In genomic region chr2:8872821-8873432, GRCh38 we compare ENCODE assay signal across 8 cellular contexts. TPM values are rescaled to one million over a fixed set of nuclear protein-coding genes. Genes with fewer than 3 reads are reported as not detected.
DNase-seq lines count a peak whose midpoint lies in the region; ATAC-seq and TF ChIP-seq lines count a peak whose summit lies in the region.

No MANE protein-coding gene starts in this region.

- H3K27ac ChIP-seq in GM23338 (ENCODE audit: low read depth) (no peak overlapping the region), lung (ENCODE audit: low read depth in 1 of 2, low read length in 1 of 2) (no peak overlapping the region)

- H3K27me3 ChIP-seq in GM23338 (ENCODE audit: insufficient read depth) (no peaks in the 10 kb centered on the region), lung (ENCODE audit: control insufficient read depth, insufficient read depth) (no peaks in the 10 kb centered on the region)

- no peaks in the 10 kb centered on the region for H3K27me3 Mint-ChIP-seq in CD14-positive monocyte (ENCODE audit: low read depth in 3 of 3)
- H3K27me3 Mint-ChIP-seq in GM23338 (ENCODE audit: insufficient read depth, low read depth, poor library complexity), result peaks cover 2% of the 10 kb centered on the region

- H3K9me2 ChIP-seq in GM23338 (ENCODE audit: insufficient read depth), result no peaks in the 10 kb centered on the region

- no peak for DNase-seq in CD14-positive monocyte (ENCODE audit: low spot score)
- DNase-seq in GM23338 (ENCODE audit: low spot score), result peak; percentile 87
- DNase-seq in NCI-H226, result peak; percentile 22
- peak; percentile 31 to 64 for DNase-seq in T47D (ENCODE audit: low read depth in 1 of 2, low spot score in 1 of 2)
- no peak for DNase-seq in lung (ENCODE audit: low spot score)
- no peak for DNase-seq in activated CD4-positive, alpha-beta T cell treated with anti-CD3 and anti-CD28 coated beads for 48 hours

- WGBS in lung, 2 donors, result 52 to 56% methylated on average over 11 of the region's 11 CpGs

- H2AFZ ChIP-seq in GM23338, result no peak overlapping the region

- H4K20me1 ChIP-seq in GM23338 (replicated peaks; ENCODE audit: insufficient read depth), result no peaks in the 10 kb centered on the region

- TF ChIP-seq CTCF in CD14-positive monocyte (IDR thresholded peaks at IDR 0.05) (peak; percentile 70), GM23338 (conservative IDR thresholded peaks at IDR 0.05; ENCODE audit: low read depth in 2 of 2) (peak; percentile 71 to 77), lung (IDR thresholded peaks at IDR 0.05; ENCODE audit: control extremely low read depth, extremely low read depth) (peak; percentile 25)

- H3K4me3 ChIP-seq in GM23338 (no peak overlapping the region), lung (no peak overlapping the region)

- H3K36me3 Mint-ChIP-seq in CD14-positive monocyte (peaks cover 21 to 32% of the 10 kb centered on the region in 2 donors), GM23338 (ENCODE audit: low read depth) (no peaks in the 10 kb centered on the region)

- H3F3A ChIP-seq in GM23338 (replicated peaks; ENCODE audit: low read depth), result no peaks in the 10 kb centered on the region

- no peaks in the 10 kb centered on the region for H3K9me3 ChIP-seq in lung (ENCODE audit: control insufficient read depth in 2 of 2, insufficient read depth in 1 of 2, low read length in 1 of 2)

- H3K27ac Mint-ChIP-seq in CD14-positive monocyte (no peak overlapping the region), GM23338 (no peak overlapping the region)

- in situ Hi-C loops in T47D (cut with HindIII; ENCODE audit: low pct_unique_long_range_greater_than_20kb, low sequenced_read_pairs), result no loop called here

- no peak overlapping the region for H3K4me2 ChIP-seq in GM23338

- H3K4me1 ChIP-seq in GM23338 (ENCODE audit: insufficient read depth) (no peaks in the 10 kb centered on the region), lung (ENCODE audit: control insufficient read depth in 2 of 2, insufficient read depth in 2 of 2, low read length in 2 of 2) (no peaks in the 10 kb centered on the region)

- H3K36me3 ChIP-seq in GM23338 (ENCODE audit: insufficient read depth) (no peaks in the 10 kb centered on the region), lung (ENCODE audit: control insufficient read depth in 2 of 2, insufficient read depth in 2 of 2, low read length in 2 of 2) (peaks cover 3 to 4% of the 10 kb centered on the region in 2 donors)

- no peaks in the 10 kb centered on the region for H3K79me2 ChIP-seq in GM23338 (replicated peaks; ENCODE audit: insufficient read depth)

- H3K4me1 Mint-ChIP-seq in CD14-positive monocyte (peaks cover 3% of the 10 kb centered on the region), GM23338 (peaks cover 5% of the 10 kb centered on the region)

- H3K4me3 Mint-ChIP-seq in CD14-positive monocyte, result no peak overlapping the region
- no peak overlapping the region for H3K4me3 Mint-ChIP-seq in GM23338

- intact Hi-C loops in CD14-positive monocyte (cut with micrococcal nuclease), result no loop called here

- ATAC-seq in GM23338, result peak; percentile 56; the same call in 2 of the 3 replicates
- ATAC-seq in lung (ENCODE audit: insufficient read depth, low FRiP score), result no peak
- no peak for ATAC-seq in GM21619 (IDR thresholded peaks at IDR 0.05; ENCODE audit: unreplicated experiment)
- no peak for ATAC-seq in GM18502 (IDR thresholded peaks at IDR 0.05; ENCODE audit: poor library complexity, unreplicated experiment)

- H3K9me3 Mint-ChIP-seq in CD14-positive monocyte (peaks cover 0 to 1% (median 0%) of the 10 kb centered on the region in 7 donors), GM23338 (no peaks in the 10 kb centered on the region)

TF ChIP-seq in GM23338, 12 proteins besides CTCF, POLR2A, EP300 and RAD21 (continues in another document):
- TF ChIP-seq POLR2AphosphoS5 (IDR thresholded peaks at IDR 0.05; ENCODE audit: low read depth) (no peak), ZNF331 (CRISPR knock-in tag; IDR thresholded peaks at IDR 0.05; ENCODE audit: low read depth) (no peak), ETS1 (IDR thresholded peaks at IDR 0.05) (no peak), CREB1 (CRISPR knock-in tag; IDR thresholded peaks at IDR 0.05; ENCODE audit: low read depth) (no peak), REST (IDR thresholded peaks at IDR 0.05; ENCODE audit: unreplicated experiment) (no peak), STAT1 (IDR thresholded peaks at IDR 0.05; ENCODE audit: unreplicated experiment) (no peak), EZH2phosphoT487 (IDR thresholded peaks at IDR 0.05; ENCODE audit: unreplicated experiment) (no peak), JUNB (IDR thresholded peaks at IDR 0.05; ENCODE audit: unreplicated experiment) (no peak), ZNF114 (CRISPR knock-in tag; IDR thresholded peaks at IDR 0.05) (no peak), NANOG (IDR thresholded peaks at IDR 0.05; ENCODE audit: borderline replicate concordance) (no peak), EZH2 (IDR thresholded peaks at IDR 0.05; ENCODE audit: low read depth, unreplicated experiment) (no peak)

RNA-seq across cellular contexts. Expression of gene KIDINS220, which starts 35.5 kb away (rescaled TPM):
- 10 to 100 TPM; 12.1 to 26.3 TPM for polyA plus RNA-seq in CD14-positive monocyte
- total RNA-seq in GM23338 (2014; rRNA removed; shearing (Covaris generic)), result 38.2 and 41.9 TPM in 2 replicates
- polyA plus RNA-seq in GM23338 (2016; fragmentation: Nextera tagmentation; extraction: Ambion mirVana), result 11.4 and 12.8 TPM in 2 replicates
- total RNA-seq in lung, result 100 to 1,000 TPM in 1 of 2 donors, 10 to 100 TPM in 1; 50.2 to 211 TPM
- polyA plus RNA-seq in lung, result 10 to 100 TPM; 16.2 to 22.6 TPM

Comparison
In these comparisons a context has a peak if more than half of its experiments do, and no peak if none do; other contexts are left out.
1. DNase-seq: peak in GM23338 (single experiment), NCI-H226 (single experiment) and T47D (2 of 2); none in CD14-positive monocyte (single experiment), lung (single experiment) and activated CD4-positive, alpha-beta T cell treated with anti-CD3 and anti-CD28 coated beads for 48 hours (single experiment).
2. Peak in every context shown above with its lines, with median percentiles within 50 percentile points of each other: CTCF ChIP-seq.